Comparison of ENCODE assay signal across 26 cellular contexts in the genomic region with DNA sequence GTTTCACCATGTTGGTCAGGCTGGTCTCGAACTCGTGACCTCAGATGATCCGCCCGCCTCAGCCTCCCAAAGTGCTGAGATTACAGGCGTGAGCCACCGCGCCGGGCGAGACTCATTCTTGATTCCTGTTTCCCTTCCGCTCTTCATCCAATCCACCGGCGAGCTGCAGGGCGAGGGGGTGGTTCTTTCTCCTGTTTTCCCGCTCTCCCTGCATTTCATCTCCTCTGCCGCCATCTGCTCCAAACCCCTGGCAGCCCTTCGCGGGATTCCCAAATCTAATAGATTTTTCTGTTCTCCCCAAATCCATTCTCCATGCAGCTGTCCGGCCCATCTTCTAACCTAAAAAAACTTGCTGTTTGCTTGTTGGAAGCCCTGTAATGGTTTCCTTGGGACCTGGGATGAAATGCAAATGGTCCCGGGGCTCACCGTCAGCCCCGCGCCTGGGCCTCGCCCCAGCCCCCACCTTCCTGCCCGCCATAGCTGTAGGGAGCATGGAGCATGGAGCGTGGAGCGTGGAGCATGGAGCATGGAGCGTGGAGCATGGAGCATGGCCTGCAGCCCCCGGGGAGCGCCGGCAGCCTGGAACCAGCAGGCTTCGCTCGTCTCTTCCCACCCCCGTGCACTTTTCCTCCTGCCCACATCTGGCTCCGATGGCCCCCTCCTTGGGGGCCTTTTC. TPM values are rescaled to one million over a fixed set of nuclear protein-coding genes. Genes with fewer than 3 reads are reported as not detected.
DNase-seq lines count a peak whose midpoint lies in the region; ATAC-seq and TF ChIP-seq lines count a peak whose summit lies in the region.
"Had no signal": no experiment of that assay in that cellular context is flagged by ENCODE, and none has a peak within 500 bp of the region (broad histone marks: within the 10 kb centered on the region; RNA-seq: fewer than 3 reads in every experiment).

No MANE protein-coding gene starts in this region.

- no peak overlapping the region for H2BK15ac ChIP-seq in mesenchymal stem cell (ENCODE audit: low read depth, poor library complexity, severe bottlenecking)

- H3K18ac ChIP-seq in mesenchymal stem cell (ENCODE audit: low read depth in 1 of 2, low read length in 2 of 2), result peak overlapping the region in 1 of 2 experiments; percentile 18

- no peak for ATAC-seq in HG02759 (IDR thresholded peaks at IDR 0.05; ENCODE audit: unreplicated experiment)
- ATAC-seq: activated CD4-positive, CD25-positive, alpha-beta regulatory T cell treated with anti-CD3 and anti-CD28 coated beads, Interleukin-2, amount 50 U/mL, for 24 hours; HCT116; heart right ventricle had no signal

- H3K4me1 ChIP-seq in hepatocyte (ENCODE audit: insufficient read depth) (no peaks in the 10 kb centered on the region), mesenchymal stem cell (ENCODE audit: control insufficient read depth, insufficient read depth, low read depth, low read length) (peaks cover 7% of the 10 kb centered on the region)
- H3K4me1 ChIP-seq: heart right ventricle had no signal

- H3K79me2 ChIP-seq in hepatocyte, result no peaks in the 10 kb centered on the region

- H3K79me1 ChIP-seq in mesenchymal stem cell (replicated peaks; ENCODE audit: low read length, poor library complexity, severe bottlenecking), result no peaks in the 10 kb centered on the region

- H2AFZ ChIP-seq in hepatocyte (peak overlapping the region; percentile 81), mesenchymal stem cell (ENCODE audit: low read depth, low read length) (peak overlapping the region; percentile 36)

- H3K14ac ChIP-seq in mesenchymal stem cell (ENCODE audit: low read length in 2 of 2), result no peak overlapping the region

- H3K27ac ChIP-seq in hepatocyte, result no peak overlapping the region
- no peak overlapping the region for H3K27ac ChIP-seq in mesenchymal stem cell (ENCODE audit: low read length, poor library complexity, severe bottlenecking)
- H3K27ac ChIP-seq: C4-2B, heart right ventricle, thoracic aorta had no signal

- H3K36me3 Mint-ChIP-seq in T-helper 2 cell treated with Interferon-gamma antibody and Interleukin-4, amounts not matched to agents 5 μg/mL and 100 μg/mL, for 36 hours (ENCODE audit: low read depth), result no peaks in the 10 kb centered on the region
- H3K36me3 Mint-ChIP-seq: IgD-negative memory B cell had no signal

- no peaks in the 10 kb centered on the region for H3K36me3 ChIP-seq in hepatocyte (replicated peaks; ENCODE audit: insufficient read depth, low read depth)
- H3K36me3 ChIP-seq in mesenchymal stem cell (ENCODE audit: control insufficient read depth in 1 of 2, insufficient read depth in 2 of 2, low read depth in 1 of 2, low read length in 2 of 2), result no peaks in the 10 kb centered on the region
- H3K36me3 ChIP-seq: heart right ventricle, thoracic aorta had no signal

- H3K4me3 Mint-ChIP-seq in T-helper 2 cell treated with Interferon-gamma antibody and Interleukin-4, amounts not matched to agents 5 μg/mL and 100 μg/mL, for 36 hours, result no peak overlapping the region
- H3K4me3 Mint-ChIP-seq: activated CD4-positive, alpha-beta memory T cell treated with anti-CD3 and anti-CD28 coated beads, Interleukin-2, amount 10 ng/mL, durations not matched to agents 7 days and 5 days; activated naive CD8-positive, alpha-beta T cell treated with anti-CD3 and anti-CD28 coated beads for 36 hours; IgD-negative memory B cell had no signal

- H3K4me3 ChIP-seq in hepatocyte, result no peak overlapping the region
- H3K4me3 ChIP-seq in mesenchymal stem cell (ENCODE audit: insufficient read depth in 1 of 2, low read depth in 1 of 2, low read length in 2 of 2), result no peak overlapping the region
- H3K4me3 ChIP-seq: heart right ventricle, thoracic aorta had no signal

- H3K4ac ChIP-seq in mesenchymal stem cell (ENCODE audit: low read depth in 1 of 2, low read length in 2 of 2), result no peak overlapping the region

- H3K23ac ChIP-seq in mesenchymal stem cell (ENCODE audit: low read length in 2 of 2), result peak overlapping the region in 1 of 2 experiments; percentile 29

- no peak overlapping the region for H3K27ac Mint-ChIP-seq in T-helper 2 cell treated with Interferon-gamma antibody and Interleukin-4, amounts not matched to agents 5 μg/mL and 100 μg/mL, for 36 hours
- H3K27ac Mint-ChIP-seq: activated CD4-positive, alpha-beta memory T cell treated with anti-CD3 and anti-CD28 coated beads, Interleukin-2, amount 10 ng/mL, durations not matched to agents 7 days and 5 days; activated naive CD8-positive, alpha-beta T cell treated with anti-CD3 and anti-CD28 coated beads for 36 hours; IgD-negative memory B cell had no signal

- H3K27me3 ChIP-seq in hepatocyte (no peaks in the 10 kb centered on the region), mesenchymal stem cell (ENCODE audit: control insufficient read depth in 1 of 2, insufficient read depth in 1 of 2, low read length in 2 of 2) (no peaks in the 10 kb centered on the region)

- H2AK5ac ChIP-seq in mesenchymal stem cell (ENCODE audit: low read length, severe bottlenecking), result no peak overlapping the region

- TF ChIP-seq CTCF in hepatocyte (IDR thresholded peaks at IDR 0.05; ENCODE audit: poor library complexity), result no peak

- H3K9me3 ChIP-seq in hepatocyte (ENCODE audit: low read depth) (no peaks in the 10 kb centered on the region), mesenchymal stem cell (ENCODE audit: control insufficient read depth, low read length) (no peaks in the 10 kb centered on the region)
- H3K9me3 ChIP-seq: thoracic aorta had no signal

- no peaks in the 10 kb centered on the region for H3K4me1 Mint-ChIP-seq in T-helper 2 cell treated with Interferon-gamma antibody and Interleukin-4, amounts not matched to agents 5 μg/mL and 100 μg/mL, for 36 hours (ENCODE audit: low read depth)
- H3K4me1 Mint-ChIP-seq: activated CD4-positive, alpha-beta memory T cell treated with anti-CD3 and anti-CD28 coated beads, Interleukin-2, amount 10 ng/mL, durations not matched to agents 7 days and 5 days; activated naive CD8-positive, alpha-beta T cell treated with anti-CD3 and anti-CD28 coated beads for 36 hours had no signal

- H3K9me2 ChIP-seq in hepatocyte (replicated peaks; ENCODE audit: insufficient read depth), result no peaks in the 10 kb centered on the region

- no peak overlapping the region for H3K9ac ChIP-seq in mesenchymal stem cell (ENCODE audit: low read length)

- peak; percentile 63 for DNase-seq in NCI-H510A (lab: John Stamatoyannopoulos, UW)
- no peak for DNase-seq in hepatocyte (ENCODE audit: low spot score)
- DNase-seq in mesenchymal stem cell, result no peak
- no peak for DNase-seq in T-helper 2 cell treated with Interferon-gamma antibody and Interleukin-4, amounts not matched to agents 5 μg/mL and 100 μg/mL, for 36 hours (ENCODE audit: low spot score)
- no peak for DNase-seq in activated gamma-delta T cell (lab: John Stamatoyannopoulos, UW)
- DNase-seq in epidermal melanocyte (ENCODE audit: insufficient read length, low spot score), result no peak
- DNase-seq: activated CD4-positive, alpha-beta memory T cell treated with anti-CD3 and anti-CD28 coated beads, Interleukin-2, amount 10 ng/mL, durations not matched to agents 7 days and 5 days; activated naive CD8-positive, alpha-beta T cell treated with anti-CD3 and anti-CD28 coated beads for 36 hours; Calu3; central memory CD4-positive, alpha-beta T cell; heart right ventricle; NCI-H1105; NCI-H2029 treated with DMSO at 0.1 percent for 48 hours; NCI-H226; NCI-H774; retina; stimulated activated naive CD4-positive, alpha-beta T cell treated with Interleukin-2 at 50 U/mL for 16 hours had no signal

- H3K27me3 Mint-ChIP-seq in T-helper 2 cell treated with Interferon-gamma antibody and Interleukin-4, amounts not matched to agents 5 μg/mL and 100 μg/mL, for 36 hours (ENCODE audit: low read depth), result peaks cover 2% of the 10 kb centered on the region
- H3K27me3 Mint-ChIP-seq: IgD-negative memory B cell had no signal

- H3K9me3 Mint-ChIP-seq in T-helper 2 cell treated with Interferon-gamma antibody and Interleukin-4, amounts not matched to agents 5 μg/mL and 100 μg/mL, for 36 hours, result peaks cover 43% of the 10 kb centered on the region

- no peak overlapping the region for H4K91ac ChIP-seq in mesenchymal stem cell (ENCODE audit: low read length)

- no peak overlapping the region for H2BK12ac ChIP-seq in mesenchymal stem cell (ENCODE audit: low read length in 2 of 2)

- H2BK120ac ChIP-seq in mesenchymal stem cell (ENCODE audit: low read depth, low read length), result no peak overlapping the region

- no peak overlapping the region for H4K8ac ChIP-seq in mesenchymal stem cell (ENCODE audit: low read length)

- no peaks in the 10 kb centered on the region for H4K20me1 ChIP-seq in hepatocyte (ENCODE audit: insufficient read depth, poor library complexity, severe bottlenecking)

- WGBS in hepatocyte (ENCODE audit: low lambda C conversion rate, missing lambda C conversion rate), result 15% methylated on average over 34 of the region's 34 CpGs
- WGBS in mesenchymal stem cell, result 37% methylated on average over 34 of the region's 34 CpGs

- H3K4me2 ChIP-seq in hepatocyte (peak overlapping the region; percentile 76), mesenchymal stem cell (ENCODE audit: low read length, poor library complexity, severe bottlenecking) (no peak overlapping the region)

- no peak overlapping the region for H2BK5ac ChIP-seq in mesenchymal stem cell (ENCODE audit: low read depth, low read length, poor library complexity, severe bottlenecking)

RNA-seq across cellular contexts. Expression of gene ZFP42, which starts 1.1 kb away (rescaled TPM):
- total RNA-seq in hepatocyte, result 4.5 and 7.1 TPM in 2 replicates
- polyA plus RNA-seq in hepatocyte, result 4.4 and 10.1 TPM in 2 replicates
- polyA plus RNA-seq in mesenchymal stem cell (2013, experiment 1 of 2), result 0.04 TPM
- polyA plus RNA-seq in mesenchymal stem cell (2013, experiment 2 of 2), result 0.04 TPM
- total RNA-seq: activated CD4-positive, alpha-beta memory T cell treated with anti-CD3 and anti-CD28 coated beads, Interleukin-2, amount 10 ng/mL, durations not matched to agents 7 days and 5 days; activated naive CD8-positive, alpha-beta T cell treated with anti-CD3 and anti-CD28 coated beads for 36 hours; Calu3; lung microvascular endothelial cell; OCI-LY7; osteocyte; thoracic aorta had no signal
- polyA plus RNA-seq: heart right ventricle, IgD-negative memory B cell had no signal
